Comparison of ENCODE assay signal across 8 cellular contexts in the genomic region with DNA sequence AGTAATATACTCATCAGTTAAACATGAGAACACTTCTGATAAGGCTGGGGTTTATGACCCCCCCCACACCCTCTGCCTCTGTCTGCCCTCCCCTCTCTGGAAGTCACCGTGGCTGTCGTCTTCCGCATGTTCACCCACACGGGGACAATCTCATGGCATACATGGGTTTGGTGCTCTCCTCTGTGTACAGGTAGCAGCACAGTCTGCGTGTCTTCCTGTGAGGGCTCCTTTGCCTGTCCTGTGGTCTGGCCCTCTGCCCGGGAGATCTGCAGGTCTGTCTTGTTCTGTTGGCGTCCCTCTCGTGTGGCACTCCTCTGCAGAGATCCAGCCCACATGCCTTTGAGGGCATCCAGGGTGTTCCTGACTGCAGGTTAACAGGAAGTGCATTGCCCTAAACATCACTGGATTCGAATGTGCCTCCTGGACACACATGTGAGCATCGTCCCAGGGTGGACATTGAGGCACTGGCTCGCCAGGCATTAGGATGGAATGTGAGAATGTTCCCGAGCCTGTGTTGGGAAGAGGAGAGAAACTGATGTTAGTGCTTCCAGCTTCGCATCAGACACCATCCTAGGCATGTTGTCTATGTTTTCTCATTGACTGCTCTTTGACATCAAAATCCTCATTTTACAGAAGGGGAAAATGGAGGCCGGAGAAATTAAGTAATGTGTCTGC. TPM values are rescaled to one million over a fixed set of nuclear protein-coding genes. Genes with fewer than 3 reads are reported as not detected.
A peak's percentile ranks its signal among the peaks of the same experiment; 100 is the strongest.
DNase-seq lines count a peak whose midpoint lies in the region; ATAC-seq, FAIRE-seq and TF ChIP-seq lines count a peak whose summit lies in the region.

No MANE protein-coding gene starts in this region.

- H3K4me1 ChIP-seq in CD8-positive, alpha-beta T cell (ENCODE audit: insufficient read depth, low read length), result peaks cover 25% of the 10 kb centered on the region
- H3K4me1 ChIP-seq in rectal smooth muscle tissue (ENCODE audit: control insufficient read depth, insufficient read depth, low read length), result peaks cover 68% of the 10 kb centered on the region

- H3K9ac ChIP-seq in rectal smooth muscle tissue (ENCODE audit: low read length), result no peak overlapping the region

- TF ChIP-seq CTCF in CD8-positive, alpha-beta T cell (IDR thresholded peaks at IDR 0.05), result no peak

- H3K27me3 ChIP-seq in CD8-positive, alpha-beta T cell (ENCODE audit: insufficient read depth, low read length), result no peaks in the 10 kb centered on the region
- H3K27me3 ChIP-seq in rectal smooth muscle tissue (ENCODE audit: control insufficient read depth, insufficient read depth, low read length), result no peaks in the 10 kb centered on the region

- peak overlapping the region; percentile 23 for H3K27ac Mint-ChIP-seq in CD8-positive, alpha-beta T cell

- peak overlapping the region; percentile 42 for H3K4me3 Mint-ChIP-seq in CD8-positive, alpha-beta T cell

- no peaks in the 10 kb centered on the region for H3K36me3 ChIP-seq in CD8-positive, alpha-beta T cell (ENCODE audit: insufficient read depth, low read length)
- no peaks in the 10 kb centered on the region for H3K36me3 ChIP-seq in rectal smooth muscle tissue (ENCODE audit: control insufficient read depth, insufficient read depth, low read length)

- peak; percentile 98 for ATAC-seq in CD8-positive, alpha-beta T cell
- ATAC-seq in GM21367 (IDR thresholded peaks at IDR 0.05; ENCODE audit: unreplicated experiment) (no peak), HG03520 (IDR thresholded peaks at IDR 0.05; ENCODE audit: unreplicated experiment) (no peak)

- no peaks in the 10 kb centered on the region for H3K27me3 Mint-ChIP-seq in CD8-positive, alpha-beta T cell (ENCODE audit: low read depth)

- H3K36me3 Mint-ChIP-seq in CD8-positive, alpha-beta T cell, result no peaks in the 10 kb centered on the region

- no peak overlapping the region for H3K27ac ChIP-seq in CD8-positive, alpha-beta T cell (ENCODE audit: low read depth, low read length)
- H3K27ac ChIP-seq in rectal smooth muscle tissue (ENCODE audit: low read depth, low read length), result peak overlapping the region; percentile 93

- no peak overlapping the region for H3K4me3 ChIP-seq in CD8-positive, alpha-beta T cell (ENCODE audit: low read depth, low read length)
- H3K4me3 ChIP-seq in rectal smooth muscle tissue (ENCODE audit: low read length), result no peak overlapping the region

- CTCF ChIA-PET in CD8-positive, alpha-beta T cell (lab: Charles Lee), result interaction anchor here (0.9 to 1.2 kb wide), 2 partner anchors 12 to 160 kb away, joined by 3 to 5 read pairs; no protein-coding TSS in a partner anchor

- DNase-seq in CD8-positive, alpha-beta T cell, result peak; percentile 13 to 78 (median 57)
- DNase-seq in SW480 (ENCODE audit: low spot score) (peak; percentile 75), cerebellum (ENCODE audit: low spot score) (peak; percentile 24), H54 (ENCODE audit: insufficient read length, low spot score) (no peak), iPS-NIHi7 (ENCODE audit: extremely low spot score) (no peak)

- POLR2A ChIA-PET in CD8-positive, alpha-beta T cell (lab: Charles Lee), result no interaction called here

- H3K4me1 Mint-ChIP-seq in CD8-positive, alpha-beta T cell (ENCODE audit: low read depth), result peaks cover 30% of the 10 kb centered on the region

- intact Hi-C loops in CD8-positive, alpha-beta T cell (cut with DNase I, micrococcal nuclease), result loop anchor here in 1 of 2 experiments (1.0 to 5.0 kb wide), 2 partner anchors 145 to 278 kb away; no protein-coding TSS in a partner anchor

- no peaks in the 10 kb centered on the region for H3K9me3 ChIP-seq in CD8-positive, alpha-beta T cell (ENCODE audit: low read length)

- TF ChIP-seq POLR2A in H54 (IDR thresholded peaks at IDR 0.05; ENCODE audit: low read depth, low read length), result no peak

- H3K9me3 Mint-ChIP-seq in CD8-positive, alpha-beta T cell, result no peaks in the 10 kb centered on the region

- no peak for FAIRE-seq in H54 (lab: Jason Lieb, UNC)

RNA-seq across cellular contexts. Expression of a gene that starts 54.5 kb away (rescaled TPM):
- total RNA-seq in CD8-positive, alpha-beta T cell, result 1 to 10 TPM; 6.0 to 7.5 TPM
- total RNA-seq in cerebellum, result 20.2 TPM

Comparison
In these comparisons a context has a peak if more than half of its experiments do, and no peak if none do; other contexts are left out.
1. DNase-seq: peak in CD8-positive, alpha-beta T cell (7 of 7), SW480 (single experiment) and cerebellum (single experiment); none in H54 (single experiment) and iPS-NIHi7 (single experiment).